1 cellular context compared by ENCODE assay signal in the genomic region with DNA sequence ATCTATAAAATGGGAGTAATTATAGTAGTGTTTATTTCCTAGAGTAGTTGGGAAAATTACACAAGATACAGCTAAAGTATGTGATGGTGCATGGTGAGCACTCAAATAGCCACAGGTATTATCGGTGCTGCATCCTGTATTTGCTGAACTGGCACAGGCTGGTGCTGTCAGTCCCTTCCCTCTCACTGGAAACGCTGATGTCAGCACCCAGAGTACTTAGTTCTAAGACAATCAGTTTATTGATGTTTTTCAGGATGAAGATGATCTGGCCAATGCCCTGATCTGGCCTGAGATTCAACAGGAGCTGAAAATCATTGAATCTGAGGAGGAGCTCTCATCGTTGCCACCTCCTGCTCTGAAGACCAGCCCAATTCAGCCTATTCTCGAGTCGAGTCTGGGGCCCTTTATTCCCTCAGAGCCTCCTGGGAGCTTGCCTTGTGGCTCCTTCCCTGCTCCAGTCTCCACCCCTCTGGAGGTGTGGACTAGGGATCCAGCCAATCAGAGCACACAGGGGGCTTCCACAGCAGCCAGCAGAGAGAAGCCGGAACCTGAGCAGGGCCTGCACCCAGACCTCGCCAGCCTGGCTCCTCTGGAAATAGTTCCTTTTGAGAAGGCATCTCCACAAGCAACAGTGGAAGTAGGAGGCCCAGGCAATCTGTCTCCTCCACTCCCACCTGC.
TF ChIP-seq lines count a peak whose summit lies in the region.

No MANE protein-coding gene starts in this region.

TF ChIP-seq in K562, 482 proteins besides CTCF, POLR2A, EP300 and RAD21:
- TF ChIP-seq C11orf30 (IDR thresholded peaks at IDR 0.05; ENCODE audit: low read depth) (peak; percentile 45), ZNF316 (IDR thresholded peaks at IDR 0.05) (peak; percentile 61), NFYB (IDR thresholded peaks at IDR 0.05; ENCODE audit: extremely low read depth, insufficient read length) (peak; percentile 60), TEAD4 (IDR thresholded peaks at IDR 0.05; ENCODE audit: low read length) (no peak), TEAD4 (CRISPR knock-in tag; IDR thresholded peaks at IDR 0.05; ENCODE audit: borderline replicate concordance) (no peak)
- TF ChIP-seq, protein P1, sequence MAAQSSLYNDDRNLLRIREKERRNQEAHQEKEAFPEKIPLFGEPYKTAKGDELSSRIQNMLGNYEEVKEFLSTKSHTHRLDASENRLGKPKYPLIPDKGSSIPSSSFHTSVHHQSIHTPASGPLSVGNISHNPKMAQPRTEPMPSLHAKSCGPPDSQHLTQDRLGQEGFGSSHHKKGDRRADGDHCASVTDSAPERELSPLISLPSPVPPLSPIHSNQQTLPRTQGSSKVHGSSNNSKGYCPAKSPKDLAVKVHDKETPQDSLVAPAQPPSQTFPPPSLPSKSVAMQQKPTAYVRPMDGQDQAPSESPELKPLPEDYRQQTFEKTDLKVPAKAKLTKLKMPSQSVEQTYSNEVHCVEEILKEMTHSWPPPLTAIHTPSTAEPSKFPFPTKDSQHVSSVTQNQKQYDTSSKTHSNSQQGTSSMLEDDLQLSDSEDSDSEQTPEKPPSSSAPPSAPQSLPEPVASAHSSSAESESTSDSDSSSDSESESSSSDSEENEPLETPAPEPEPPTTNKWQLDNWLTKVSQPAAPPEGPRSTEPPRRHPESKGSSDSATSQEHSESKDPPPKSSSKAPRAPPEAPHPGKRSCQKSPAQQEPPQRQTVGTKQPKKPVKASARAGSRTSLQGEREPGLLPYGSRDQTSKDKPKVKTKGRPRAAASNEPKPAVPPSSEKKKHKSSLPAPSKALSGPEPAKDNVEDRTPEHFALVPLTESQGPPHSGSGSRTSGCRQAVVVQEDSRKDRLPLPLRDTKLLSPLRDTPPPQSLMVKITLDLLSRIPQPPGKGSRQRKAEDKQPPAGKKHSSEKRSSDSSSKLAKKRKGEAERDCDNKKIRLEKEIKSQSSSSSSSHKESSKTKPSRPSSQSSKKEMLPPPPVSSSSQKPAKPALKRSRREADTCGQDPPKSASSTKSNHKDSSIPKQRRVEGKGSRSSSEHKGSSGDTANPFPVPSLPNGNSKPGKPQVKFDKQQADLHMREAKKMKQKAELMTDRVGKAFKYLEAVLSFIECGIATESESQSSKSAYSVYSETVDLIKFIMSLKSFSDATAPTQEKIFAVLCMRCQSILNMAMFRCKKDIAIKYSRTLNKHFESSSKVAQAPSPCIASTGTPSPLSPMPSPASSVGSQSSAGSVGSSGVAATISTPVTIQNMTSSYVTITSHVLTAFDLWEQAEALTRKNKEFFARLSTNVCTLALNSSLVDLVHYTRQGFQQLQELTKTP (IDR thresholded peaks at IDR 0.05; ENCODE audit: low read depth in 1 of 2, partially characterized antibody in 2 of 2), result no peak
TF ChIP-seq in K562: peak in this region for 3.
